Comparison of ENCODE assay signal across 17 cellular contexts in the genomic region with DNA sequence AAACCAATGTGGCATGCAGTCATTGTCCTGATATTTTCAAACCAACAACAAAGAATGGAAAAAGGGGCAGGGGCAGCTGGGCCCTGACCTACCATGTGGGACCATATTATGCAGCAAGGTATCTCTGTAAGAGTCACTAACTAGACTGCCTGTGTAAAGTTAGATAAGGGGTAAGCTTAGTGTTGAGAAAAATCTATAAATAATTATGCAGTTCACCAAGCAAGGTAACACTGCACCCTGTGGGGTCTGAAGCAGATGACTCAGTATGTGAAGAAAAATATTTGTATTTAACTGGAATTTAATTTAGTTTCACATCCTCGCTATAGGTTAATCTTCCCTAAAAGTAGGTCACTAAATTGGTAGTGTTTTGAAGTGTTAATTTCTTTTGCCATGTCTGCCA.
A peak's percentile ranks its signal among the peaks of the same experiment; 100 is the strongest.
DNase-seq lines count a peak whose midpoint lies in the region; ATAC-seq and TF ChIP-seq lines count a peak whose summit lies in the region.
"Had no signal": no experiment of that assay in that cellular context is flagged by ENCODE, and none has a peak within 500 bp of the region (broad histone marks: within the 10 kb centered on the region; RNA-seq: fewer than 3 reads in every experiment).

No MANE protein-coding gene starts in this region.

- TF ChIP-seq CTCF in heart left ventricle (IDR thresholded peaks at IDR 0.05) (no peak), right atrium auricular region (IDR thresholded peaks at IDR 0.05) (no peak), astrocyte of the spinal cord (IDR thresholded peaks at IDR 0.05; ENCODE audit: low read depth, low read length) (no peak), dorsolateral prefrontal cortex (IDR thresholded peaks at IDR 0.05 in 54 of 56, conservative IDR thresholded peaks at IDR 0.05 in 2 of 56; ENCODE audit: low read depth in 1 of 56, partially characterized antibody in 56 of 56) (no peak)

- in situ Hi-C loops in astrocyte of the spinal cord (cut with HindIII; ENCODE audit: low sequenced_read_pairs), result no loop called here

- no peaks in the 10 kb centered on the region for H3K36me3 ChIP-seq in heart left ventricle
- H3K36me3 ChIP-seq in right atrium auricular region, result no peaks in the 10 kb centered on the region
- H3K36me3 ChIP-seq: BLaER1 had no signal

- H3K4me1 ChIP-seq in heart left ventricle (peaks cover 0 to 15% (median 0%) of the 10 kb centered on the region in 12 donors), right atrium auricular region (no peaks in the 10 kb centered on the region)
- H3K4me1 ChIP-seq: BLaER1 had no signal

- no peaks in the 10 kb centered on the region for H3K27me3 ChIP-seq in heart left ventricle
- no peaks in the 10 kb centered on the region for H3K27me3 ChIP-seq in right atrium auricular region
- no peaks in the 10 kb centered on the region for H3K27me3 ChIP-seq in dorsolateral prefrontal cortex
- H3K27me3 ChIP-seq: BLaER1 had no signal

- 73 to 82% (median 76%) methylated on average over 1 of the region's 1 CpG for WGBS in heart left ventricle, 4 donors

- DNase-seq in heart left ventricle, result no peak
- DNase-seq in right atrium auricular region (ENCODE audit: low spot score), result no peak
- peak; percentile 48 for DNase-seq in astrocyte of the spinal cord (ENCODE audit: low read depth, low spot score)
- peak; percentile 35 for DNase-seq in kidney glomerular epithelial cell (lab: John Stamatoyannopoulos, UW)
- no peak for DNase-seq in midbrain (lab: John Stamatoyannopoulos, UW)
- DNase-seq in dorsolateral prefrontal cortex, result no peak
- DNase-seq in T-helper 1 cell, result no peak
- DNase-seq: 8988T; CD4-positive, alpha-beta memory T cell; DMS153; DMS79; GDM1; HCEC 1CT; HFFc6 had no signal

- H3K9me3 ChIP-seq in heart left ventricle (no peaks in the 10 kb centered on the region), right atrium auricular region (no peaks in the 10 kb centered on the region)
- H3K9me3 ChIP-seq: BLaER1 had no signal

- TF ChIP-seq POLR2A in heart left ventricle (IDR thresholded peaks at IDR 0.05), result no peak

- H3K4me3 ChIP-seq in heart left ventricle, result no peak overlapping the region
- no peak overlapping the region for H3K4me3 ChIP-seq in right atrium auricular region
- H3K4me3 ChIP-seq in astrocyte of the spinal cord (ENCODE audit: low read depth, low read length), result no peak overlapping the region
- H3K4me3 ChIP-seq in dorsolateral prefrontal cortex, result no peak overlapping the region
- H3K4me3 ChIP-seq: BLaER1, GM23338 had no signal

- peak; percentile 32 to 64 (median 44) for ATAC-seq in heart left ventricle
- ATAC-seq: GM23338, HepG2 had no signal

- H3K27ac ChIP-seq in heart left ventricle (no peak overlapping the region), right atrium auricular region (no peak overlapping the region), dorsolateral prefrontal cortex (no peak overlapping the region)
- H3K27ac ChIP-seq: BLaER1 had no signal

- intact Hi-C loops in heart left ventricle (cut with DNase I), result no loop called here
- intact Hi-C loops in dorsolateral prefrontal cortex (cut with DNase I), result no loop called here

Comparison
In these comparisons a context has a peak if more than half of its experiments do, and no peak if none do; other contexts are left out.
1. DNase-seq: peak in astrocyte of the spinal cord (single experiment) and kidney glomerular epithelial cell (single experiment); none in heart left ventricle (0 of 5), right atrium auricular region (single experiment), midbrain (single experiment), dorsolateral prefrontal cortex (0 of 10) and T-helper 1 cell (0 of 5).